In genomic region chrX:40173662-40174593, GRCh38 we compare ENCODE assay signal across 7 cellular contexts.
DNase-seq lines count a peak whose midpoint lies in the region; ATAC-seq and TF ChIP-seq lines count a peak whose summit lies in the region.

No MANE protein-coding gene starts in this region.

- intact Hi-C loops in heart right ventricle (cut with DNase I), result loop anchor here in 7 of 10 donors (2.0 to 10.0 kb wide), 8 partner anchors 19 to 439 kb away; partner anchors contain the start of gene BCOR (in 3 of the 7)

- WGBS in GM23248 (ENCODE audit: low coverage in 1 of 2, low lambda C conversion rate in 2 of 2, missing lambda C conversion rate in 2 of 2), 2 experiments, result 23 to 27% methylated on average over 30 to 35 of the region's 39 CpGs
- 40 to 50% methylated on average over 26 to 39 of the region's 39 CpGs for WGBS in heart right ventricle, 2 donors

- H3K27ac ChIP-seq in GM23248 (peak overlapping the region; percentile 67), heart right ventricle (peak overlapping the region; percentile 90 to 99 (median 98)), skeletal muscle tissue (ENCODE audit: low read depth, low read length) (peak overlapping the region; percentile 85)

- no peaks in the 10 kb centered on the region for H3K36me3 ChIP-seq in GM23248 (ENCODE audit: low read depth)
- H3K36me3 ChIP-seq in NT2/D1 (ENCODE audit: insufficient read depth, insufficient read length, low read length), result no peaks in the 10 kb centered on the region
- no peaks in the 10 kb centered on the region for H3K36me3 ChIP-seq in heart right ventricle
- H3K36me3 ChIP-seq in skeletal muscle tissue (ENCODE audit: control insufficient read depth in 3 of 3, insufficient read depth in 3 of 3, low read length in 3 of 3), result no peaks in the 10 kb centered on the region

- H3K9me2 ChIP-seq in GM23248 (ENCODE audit: insufficient read depth), result no peaks in the 10 kb centered on the region

- no peaks in the 10 kb centered on the region for H3K79me2 ChIP-seq in GM23248 (ENCODE audit: insufficient read depth)

- in situ Hi-C loops in GM23248 (cut with MboI), result no loop called here

- peak; percentile 62 for DNase-seq in GM23248
- DNase-seq in NT2/D1 (ENCODE audit: low read depth, low spot score), result no peak
- DNase-seq in activated T-cell treated with anti-CD3 and anti-CD28 coated beads, Interleukin-2, amount 50 U/mL, for 48 hours, result peak; percentile 79 to 81
- peak in 1 of 2 donors; percentile 36 for DNase-seq in heart right ventricle
- DNase-seq in LoVo (ENCODE audit: low spot score), result no peak

- H3K27me3 ChIP-seq in GM23248 (replicated peaks; ENCODE audit: insufficient read depth) (no peaks in the 10 kb centered on the region), NT2/D1 (ENCODE audit: insufficient read depth, insufficient read length) (peaks cover 31% of the 10 kb centered on the region), heart right ventricle (peaks cover 0 to 92% (median 0%) of the 10 kb centered on the region in 7 donors), skeletal muscle tissue (ENCODE audit: control insufficient read depth in 3 of 3, insufficient read depth in 3 of 3, low read length in 3 of 3) (peaks cover 0 to 53% (median 0%) of the 10 kb centered on the region in 3 donors)

- H2AFZ ChIP-seq in GM23248, result peak overlapping the region; percentile 77

- H3K9ac ChIP-seq in GM23248 (peak overlapping the region; percentile 86), NT2/D1 (ENCODE audit: insufficient read length, low read depth) (peak overlapping the region; percentile 81), skeletal muscle tissue (ENCODE audit: low read depth in 1 of 3, low read length in 3 of 3) (peak overlapping the region in 2 of 3 donors; percentile 19 to 85)

- H3K4me3 ChIP-seq in GM23248 (peak overlapping the region; percentile 72), NT2/D1 (ENCODE audit: insufficient read length, low read depth) (peak overlapping the region; percentile 69), heart right ventricle (peak overlapping the region in 6 of 10 donors; percentile 63 to 70 (median 64)), skeletal muscle tissue (ENCODE audit: low read length in 3 of 3) (peak overlapping the region; percentile 6 to 63 (median 22))

- TF ChIP-seq CTCF in heart right ventricle (IDR thresholded peaks at IDR 0.05), result peak in 1 of 9 donors; percentile 22

- H3K4me1 ChIP-seq in GM23248 (ENCODE audit: insufficient read depth) (peaks cover 12% of the 10 kb centered on the region), NT2/D1 (ENCODE audit: insufficient read depth, insufficient read length) (peaks cover 3% of the 10 kb centered on the region), heart right ventricle (peaks cover 0 to 67% (median 25%) of the 10 kb centered on the region in 9 donors), skeletal muscle tissue (ENCODE audit: control insufficient read depth in 3 of 3, insufficient read depth in 3 of 3, low read length in 3 of 3) (peaks cover 3 to 31% (median 26%) of the 10 kb centered on the region in 3 donors)

- peak overlapping the region; percentile 70 for H3K4me2 ChIP-seq in GM23248 (ENCODE audit: unreplicated experiment)

- ATAC-seq in heart right ventricle, result no peak
- ATAC-seq in GM21529 (IDR thresholded peaks at IDR 0.05; ENCODE audit: unreplicated experiment), result no peak

- H3K9me3 ChIP-seq in GM23248 (ENCODE audit: low read depth) (no peaks in the 10 kb centered on the region), NT2/D1 (ENCODE audit: insufficient read depth, low read length) (no peaks in the 10 kb centered on the region), heart right ventricle (peaks cover 0 to 5% (median 0%) of the 10 kb centered on the region in 11 donors), skeletal muscle tissue (ENCODE audit: control insufficient read depth in 3 of 3, low read length in 3 of 3) (no peaks in the 10 kb centered on the region)

- H4K20me1 ChIP-seq in GM23248 (ENCODE audit: insufficient read depth), result no peaks in the 10 kb centered on the region

- H3F3A ChIP-seq in GM23248 (ENCODE audit: insufficient read depth), result peaks cover 6% of the 10 kb centered on the region; the same call in 1 of the 2 replicates

Comparison
In these comparisons a context has a peak if more than half of its experiments do, and no peak if none do; other contexts are left out.
1. DNase-seq: peak in GM23248 (single experiment) and activated T-cell treated with anti-CD3 and anti-CD28 coated beads, Interleukin-2, amount 50 U/mL, for 48 hours (2 of 2); none in NT2/D1 (single experiment) and LoVo (single experiment).
2. H3K4me3 ChIP-seq: peak in every context shown above with its lines; median percentile 72 in GM23248; 69 in NT2/D1; 64 in heart right ventricle; 22 in skeletal muscle tissue.
3. Peak in every context shown above with its lines, with median percentiles within 50 percentile points of each other: H3K27ac ChIP-seq and H3K9ac ChIP-seq.